22 cellular contexts compared by ENCODE assay signal in the genomic region with DNA sequence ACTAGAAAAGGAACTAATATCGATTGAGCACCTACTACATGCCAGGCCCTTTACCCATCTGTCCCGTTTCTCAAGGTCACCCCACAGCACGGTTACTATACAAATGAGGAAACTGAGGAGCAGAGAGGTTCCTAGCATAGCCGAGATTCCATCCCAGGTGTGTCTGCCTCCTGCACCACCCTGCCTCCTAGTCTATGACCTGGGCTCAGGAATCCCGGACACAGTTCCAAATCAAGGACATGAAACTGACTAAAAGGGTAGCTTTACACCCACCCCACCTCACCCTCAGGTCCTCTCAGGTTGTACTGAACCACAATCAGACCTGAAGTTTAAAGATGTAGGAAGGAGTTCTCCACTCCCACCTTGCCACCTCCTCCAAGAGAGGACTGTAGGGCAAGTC. TPM values are rescaled to one million over a fixed set of nuclear protein-coding genes. Genes with fewer than 3 reads are reported as not detected.
"Had no signal": no experiment of that assay in that cellular context is flagged by ENCODE, and none has a peak within 500 bp of the region (broad histone marks: within the 10 kb centered on the region; RNA-seq: fewer than 3 reads in every experiment).

No MANE protein-coding gene starts in this region.

- H3K4me1 Mint-ChIP-seq: activated naive CD8-positive, alpha-beta T cell treated with anti-CD3 and anti-CD28 coated beads for 36 hours; naive thymus-derived CD8-positive, alpha-beta T cell had no signal

- H3K27me3 ChIP-seq: gastrocnemius medialis, heart right ventricle, left lung, suprapubic skin, upper lobe of left lung had no signal

- H3K27ac Mint-ChIP-seq: activated naive CD8-positive, alpha-beta T cell treated with anti-CD3 and anti-CD28 coated beads for 36 hours; brain; dendritic cell treated with granulocyte-macrophage colony-stimulating factor and Interleukin-4, amounts not matched to agents 40 ng/mL and 50 ng/mL, for 4 days; naive thymus-derived CD8-positive, alpha-beta T cell had no signal

- H3K9me3 Mint-ChIP-seq: activated naive CD8-positive, alpha-beta T cell treated with anti-CD3 and anti-CD28 coated beads for 36 hours; brain; dendritic cell treated with granulocyte-macrophage colony-stimulating factor and Interleukin-4, amounts not matched to agents 40 ng/mL and 50 ng/mL, for 4 days had no signal

- H3K27me3 Mint-ChIP-seq: brain; dendritic cell treated with granulocyte-macrophage colony-stimulating factor and Interleukin-4, amounts not matched to agents 40 ng/mL and 50 ng/mL, for 4 days had no signal

- H3K9me3 ChIP-seq: gastrocnemius medialis, heart right ventricle, left lung, mucosa of descending colon, suprapubic skin, upper lobe of left lung had no signal

- H3K36me3 ChIP-seq: gastrocnemius medialis, heart right ventricle, left lung, suprapubic skin, upper lobe of left lung had no signal

- H3K27ac ChIP-seq: left lung, suprapubic skin, upper lobe of left lung had no signal

- H3K4me3 Mint-ChIP-seq: activated naive CD8-positive, alpha-beta T cell treated with anti-CD3 and anti-CD28 coated beads for 36 hours; brain; dendritic cell treated with granulocyte-macrophage colony-stimulating factor and Interleukin-4, amounts not matched to agents 40 ng/mL and 50 ng/mL, for 4 days; naive thymus-derived CD8-positive, alpha-beta T cell had no signal

- FAIRE-seq: islet of Langerhans had no signal

- H3K4me3 ChIP-seq: gastrocnemius medialis, heart right ventricle, left lung, mucosa of descending colon, skin epidermis, suprapubic skin, upper lobe of left lung had no signal

- H3K36me3 Mint-ChIP-seq: activated naive CD8-positive, alpha-beta T cell treated with anti-CD3 and anti-CD28 coated beads for 36 hours; brain; naive thymus-derived CD8-positive, alpha-beta T cell had no signal

- ATAC-seq: activated CD4-positive, CD25-positive, alpha-beta regulatory T cell treated with anti-CD3 and anti-CD28 coated beads, Interleukin-2, amount 50 U/mL, for 24 hours; gastrocnemius medialis; left lung; mucosa of descending colon; naive thymus-derived CD8-positive, alpha-beta T cell; stimulated activated naive CD8-positive, alpha-beta T cell treated with anti-CD3 and anti-CD28 coated beads, Interleukin-15, Interleukin-2, amounts not matched to agents 100 U/mL and 50 U/mL, for 24 hours had no signal

- DNase-seq: activated CD4-positive, alpha-beta T cell treated with anti-CD3 and anti-CD28 coated beads, Interleukin-2, amount 50 U/mL, for 1 hour; activated CD8-positive, alpha-beta memory T cell treated with anti-CD3 and anti-CD28 coated beads for 24 hours; activated naive CD8-positive, alpha-beta T cell treated with anti-CD3 and anti-CD28 coated beads for 36 hours; amygdala; cerebellar nuclear complex; effector memory CD4-positive, alpha-beta T cell; gastrocnemius medialis; heart right ventricle; left lung; mucosa of descending colon; naive thymus-derived CD8-positive, alpha-beta T cell; posterior cingulate gyrus; retina; stimulated activated CD4-positive, alpha-beta T cell treated with anti-CD3 and anti-CD28 coated beads, Interleukin-4, amount 100 ng/mL, for 24 hours; stimulated activated naive CD8-positive, alpha-beta T cell treated with anti-CD3 and anti-CD28 coated beads, Interleukin-15, Interleukin-2, amounts not matched to agents 100 U/mL and 50 U/mL, for 24 hours; upper lobe of left lung had no signal

RNA-seq across cellular contexts. Expression of a gene that starts 55.6 kb away (rescaled TPM):
- polyA plus RNA-seq: naive thymus-derived CD8-positive, alpha-beta T cell had no signal
